In the genomic region with DNA sequence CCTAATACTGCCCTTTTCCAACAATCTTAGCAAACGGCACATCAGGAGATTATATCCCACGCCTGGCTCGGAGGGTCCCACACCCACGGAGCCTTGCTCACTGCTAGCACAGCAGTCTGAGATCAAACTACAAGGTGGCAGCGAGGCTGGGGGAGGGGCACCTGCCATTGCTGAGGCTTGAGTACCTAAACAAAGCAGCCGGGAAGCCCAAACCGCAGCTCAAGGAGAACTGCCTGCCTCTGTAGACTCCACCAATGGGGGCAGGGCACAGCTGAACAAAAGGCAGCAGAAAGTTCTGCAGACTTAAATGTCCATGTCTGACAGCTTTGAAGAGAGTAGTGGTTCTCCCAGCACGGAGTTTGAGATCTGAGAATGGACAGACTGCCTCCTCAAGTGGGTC, we compare ENCODE assay signal across 7 cellular contexts. TPM values are rescaled to one million over a fixed set of nuclear protein-coding genes. Genes with fewer than 3 reads are reported as not detected.
DNase-seq lines count a peak whose midpoint lies in the region; ATAC-seq and TF ChIP-seq lines count a peak whose summit lies in the region.
"Not testable (repeated sequence)": the region's sequence is repeated elsewhere in the genome, so short reads cannot be mapped to it uniquely, and the experiment has no call there.

No MANE protein-coding gene starts in this region.

- H3K4me1 ChIP-seq in OCI-LY1 (ENCODE audit: insufficient read depth, low read length, severe bottlenecking) = peaks cover 20% of the 10 kb centered on the region
- not testable (repeated sequence) for H3K4me1 ChIP-seq in naive thymus-derived CD4-positive, alpha-beta T cell (ENCODE audit: control insufficient read depth in 2 of 2, insufficient read depth in 2 of 2, low read length in 2 of 2)

- H3K4me3 ChIP-seq in Jurkat, Clone E6-1 (ENCODE audit: low read length) = peak overlapping the region; percentile 50
- peak overlapping the region; percentile 53 for H3K4me3 ChIP-seq in OCI-LY1 (ENCODE audit: low read depth, low read length, poor library complexity, severe bottlenecking)
- H3K4me3 ChIP-seq in naive thymus-derived CD4-positive, alpha-beta T cell (ENCODE audit: low read length) = not testable (repeated sequence)

- H3K27me3 ChIP-seq in OCI-LY1 (ENCODE audit: insufficient read depth, low read length); naive thymus-derived CD4-positive, alpha-beta T cell (ENCODE audit: control insufficient read depth in 2 of 2, insufficient read depth in 2 of 2, low read length in 2 of 2): not testable (repeated sequence)

- H3K79me2 ChIP-seq in OCI-LY1 (ENCODE audit: insufficient read depth, low read length) = not testable (repeated sequence)

- H3K9ac ChIP-seq in OCI-LY1 (ENCODE audit: low read length) = peak overlapping the region; percentile 50; the same call in 1 of the 2 replicates

- peaks cover 13% of the 10 kb centered on the region for H3K36me3 ChIP-seq in OCI-LY1 (ENCODE audit: insufficient read depth, low read length)
- H3K36me3 ChIP-seq in naive thymus-derived CD4-positive, alpha-beta T cell (ENCODE audit: control insufficient read depth in 2 of 3, insufficient read depth in 3 of 3, low read length in 3 of 3) = not testable (repeated sequence)

- not testable (repeated sequence) for H4K20me1 ChIP-seq in OCI-LY1 (ENCODE audit: insufficient read depth, low read length)

- peaks cover 23% of the 10 kb centered on the region for H3K36me3 Mint-ChIP-seq in T-helper 2 cell treated with Interferon-gamma antibody and Interleukin-4, amounts not matched to agents 5 μg/mL and 100 μg/mL, for 36 hours (ENCODE audit: low read depth)
- peaks cover 32% of the 10 kb centered on the region for H3K36me3 Mint-ChIP-seq in activated CD4-positive, alpha-beta T cell treated with anti-CD3 and anti-CD28 coated beads, Interleukin-2, amount 10 ng/mL, durations not matched to agents 7 days and 5 days (ENCODE audit: low read depth)
- H3K36me3 Mint-ChIP-seq in activated T-helper 17 cell treated with anti-CD3 and anti-CD28 coated beads, Interleukin-2, amount 50 U/mL, for 72 hours (ENCODE audit: low read depth) = peaks cover 24% of the 10 kb centered on the region
- peaks cover 0 to 53% (median 27%) of the 10 kb centered on the region in 5 donors for H3K36me3 Mint-ChIP-seq in naive thymus-derived CD4-positive, alpha-beta T cell

- peak overlapping the region; percentile 76 for H3K4me2 ChIP-seq in OCI-LY1 (ENCODE audit: low read length)

- H3K9me3 ChIP-seq in OCI-LY1 (ENCODE audit: low read length); naive thymus-derived CD4-positive, alpha-beta T cell (ENCODE audit: control insufficient read depth in 2 of 3, low read length in 3 of 3): not testable (repeated sequence)

- DNase-seq in Jurkat, Clone E6-1 (ENCODE audit: low read depth, low spot score) = peak; percentile 94
- not testable (repeated sequence) for DNase-seq in T-helper 2 cell treated with Interferon-gamma antibody and Interleukin-4, amounts not matched to agents 5 μg/mL and 100 μg/mL, for 36 hours (ENCODE audit: low spot score)
- peak; percentile 29 for DNase-seq in activated CD4-positive, alpha-beta T cell treated with anti-CD3 and anti-CD28 coated beads, Interleukin-2, amount 10 ng/mL, durations not matched to agents 7 days and 5 days
- peak; percentile 20 for DNase-seq in activated naive CD4-positive, alpha-beta T cell treated with anti-CD3 and anti-CD28 coated beads, Interleukin-2, amount 50 U/mL, for 16 hours
- DNase-seq in naive thymus-derived CD4-positive, alpha-beta T cell = peak in 7 of 9 donors; percentile 34 to 69 (median 50)

- H3K9me3 Mint-ChIP-seq in T-helper 2 cell treated with Interferon-gamma antibody and Interleukin-4, amounts not matched to agents 5 μg/mL and 100 μg/mL, for 36 hours; activated CD4-positive, alpha-beta T cell treated with anti-CD3 and anti-CD28 coated beads, Interleukin-2, amount 10 ng/mL, durations not matched to agents 7 days and 5 days; activated T-helper 17 cell treated with anti-CD3 and anti-CD28 coated beads, Interleukin-2, amount 50 U/mL, for 72 hours: not testable (repeated sequence)
- H3K9me3 Mint-ChIP-seq in naive thymus-derived CD4-positive, alpha-beta T cell = peaks cover 0 to 18% (median 5%) of the 10 kb centered on the region in 11 donors

- POLR2A ChIA-PET in activated CD4-positive, alpha-beta T cell treated with anti-CD3 and anti-CD28 coated beads, Interleukin-2, amount 10 ng/mL, durations not matched to agents 7 days and 5 days (lab: Charles Lee); naive thymus-derived CD4-positive, alpha-beta T cell (lab: Charles Lee): not testable (repeated sequence)

- ATAC-seq in activated T-helper 17 cell treated with anti-CD3 and anti-CD28 coated beads, Interleukin-2, amount 50 U/mL, for 72 hours (replicated peaks) = not testable (repeated sequence)
- ATAC-seq in naive thymus-derived CD4-positive, alpha-beta T cell = peak; percentile 61

- not testable (repeated sequence) for H3K27ac Mint-ChIP-seq in T-helper 2 cell treated with Interferon-gamma antibody and Interleukin-4, amounts not matched to agents 5 μg/mL and 100 μg/mL, for 36 hours; activated CD4-positive, alpha-beta T cell treated with anti-CD3 and anti-CD28 coated beads, Interleukin-2, amount 10 ng/mL, durations not matched to agents 7 days and 5 days
- peak overlapping the region; percentile 28 for H3K27ac Mint-ChIP-seq in activated T-helper 17 cell treated with anti-CD3 and anti-CD28 coated beads, Interleukin-2, amount 50 U/mL, for 72 hours
- H3K27ac Mint-ChIP-seq in naive thymus-derived CD4-positive, alpha-beta T cell = peak overlapping the region in 8 of 9 donors; percentile 19 to 75 (median 46)

- H2AFZ ChIP-seq in OCI-LY1 (ENCODE audit: low read length) = not testable (repeated sequence)

- TF ChIP-seq CTCF in OCI-LY1 (IDR thresholded peaks at IDR 0.05; ENCODE audit: low read length) = not testable (repeated sequence)

- not testable (repeated sequence) for H3K9me2 ChIP-seq in OCI-LY1 (ENCODE audit: low read depth, low read length)

- CTCF ChIA-PET in activated CD4-positive, alpha-beta T cell treated with anti-CD3 and anti-CD28 coated beads, Interleukin-2, amount 10 ng/mL, durations not matched to agents 7 days and 5 days (lab: Charles Lee) = interaction anchor here (0.8 kb wide), 1 partner anchor 40 kb away, joined by 3 read pairs; no protein-coding TSS in a partner anchor
- CTCF ChIA-PET in naive thymus-derived CD4-positive, alpha-beta T cell (lab: Charles Lee) = not testable (repeated sequence)

- H3K4me3 Mint-ChIP-seq in T-helper 2 cell treated with Interferon-gamma antibody and Interleukin-4, amounts not matched to agents 5 μg/mL and 100 μg/mL, for 36 hours = peak overlapping the region; percentile 24
- not testable (repeated sequence) for H3K4me3 Mint-ChIP-seq in activated CD4-positive, alpha-beta T cell treated with anti-CD3 and anti-CD28 coated beads, Interleukin-2, amount 10 ng/mL, durations not matched to agents 7 days and 5 days; activated T-helper 17 cell treated with anti-CD3 and anti-CD28 coated beads, Interleukin-2, amount 50 U/mL, for 72 hours
- H3K4me3 Mint-ChIP-seq in naive thymus-derived CD4-positive, alpha-beta T cell = peak overlapping the region; percentile 37 to 77 (median 67)

- intact Hi-C loops in naive thymus-derived CD4-positive, alpha-beta T cell (cut with micrococcal nuclease) = not testable (repeated sequence)

- not testable (repeated sequence) for H3K27me3 Mint-ChIP-seq in T-helper 2 cell treated with Interferon-gamma antibody and Interleukin-4, amounts not matched to agents 5 μg/mL and 100 μg/mL, for 36 hours (ENCODE audit: low read depth); activated CD4-positive, alpha-beta T cell treated with anti-CD3 and anti-CD28 coated beads, Interleukin-2, amount 10 ng/mL, durations not matched to agents 7 days and 5 days; activated T-helper 17 cell treated with anti-CD3 and anti-CD28 coated beads, Interleukin-2, amount 50 U/mL, for 72 hours; naive thymus-derived CD4-positive, alpha-beta T cell

- H3K4me1 Mint-ChIP-seq in T-helper 2 cell treated with Interferon-gamma antibody and Interleukin-4, amounts not matched to agents 5 μg/mL and 100 μg/mL, for 36 hours (ENCODE audit: low read depth) = peaks cover 25% of the 10 kb centered on the region
- H3K4me1 Mint-ChIP-seq in activated CD4-positive, alpha-beta T cell treated with anti-CD3 and anti-CD28 coated beads, Interleukin-2, amount 10 ng/mL, durations not matched to agents 7 days and 5 days = peaks cover 12% of the 10 kb centered on the region
- peaks cover 13% of the 10 kb centered on the region for H3K4me1 Mint-ChIP-seq in activated T-helper 17 cell treated with anti-CD3 and anti-CD28 coated beads, Interleukin-2, amount 50 U/mL, for 72 hours
- peaks cover 9 to 53% (median 43%) of the 10 kb centered on the region in 7 donors for H3K4me1 Mint-ChIP-seq in naive thymus-derived CD4-positive, alpha-beta T cell

- H3K27ac ChIP-seq in OCI-LY1 (ENCODE audit: low read depth, low read length, poor library complexity, severe bottlenecking) = peak overlapping the region; percentile 77
- H3K27ac ChIP-seq in naive thymus-derived CD4-positive, alpha-beta T cell (ENCODE audit: low read depth, low read length) = not testable (repeated sequence)

- H3F3A ChIP-seq in OCI-LY1 (ENCODE audit: insufficient read depth, low read length) = not testable (repeated sequence)

RNA-seq across cellular contexts. Expression of a gene that starts 39.6 kb away (rescaled TPM):
- 49.0 TPM for polyA plus RNA-seq in Jurkat, Clone E6-1 (2012; ENCODE audit: insufficient read depth, insufficient read length)
- total RNA-seq in activated CD4-positive, alpha-beta T cell treated with anti-CD3 and anti-CD28 coated beads, Interleukin-2, amount 10 ng/mL, durations not matched to agents 7 days and 5 days = 10 to 100 TPM; 60.5 to 66.3 TPM
- total RNA-seq in activated T-helper 17 cell treated with anti-CD3 and anti-CD28 coated beads, Interleukin-2, amount 50 U/mL, for 72 hours = 10 to 100 TPM; 77.1 to 81.1 TPM
- 10 to 100 TPM; 60.3 to 71.0 (median 64.1) TPM for total RNA-seq in naive thymus-derived CD4-positive, alpha-beta T cell
- 10 to 100 TPM; 29.2 to 41.6 TPM for polyA plus RNA-seq in naive thymus-derived CD4-positive, alpha-beta T cell
